Comparison of ENCODE assay signal across 8 cellular contexts in genomic region chr1:113871597-113872113, GRCh38. TPM values are rescaled to one million over a fixed set of nuclear protein-coding genes. Genes with fewer than 3 reads are reported as not detected.
DNase-seq lines count a peak whose midpoint lies in the region; ATAC-seq and TF ChIP-seq lines count a peak whose summit lies in the region.

TSS of gene PTPN22 (minus strand) at chr1:113871712.

- H3K36me3 Mint-ChIP-seq in naive thymus-derived CD8-positive, alpha-beta T cell: peaks cover 0 to 4% (median 0%) of the 10 kb centered on the region in 3 donors

- no peaks in the 10 kb centered on the region for H3K9me3 ChIP-seq in BLaER1 treated with 17β-estradiol and CSF1 and Interleukin-3, amounts not matched to agents 10 nM and 100 nM (replicated peaks in 1 of 11)
- no peaks in the 10 kb centered on the region for H3K9me3 ChIP-seq in thoracic aorta

- no peaks in the 10 kb centered on the region for H3K27me3 Mint-ChIP-seq in naive thymus-derived CD8-positive, alpha-beta T cell

- peaks cover 0 to 3% (median 0%) of the 10 kb centered on the region in 9 donors for H3K9me3 Mint-ChIP-seq in naive thymus-derived CD8-positive, alpha-beta T cell

- peaks cover 53 to 92% (median 74%) of the 10 kb centered on the region in 10 experiments for H3K4me1 ChIP-seq in BLaER1 treated with 17β-estradiol and CSF1 and Interleukin-3, amounts not matched to agents 10 nM and 100 nM
- H3K4me1 ChIP-seq in thoracic aorta (ENCODE audit: control insufficient read depth in 1 of 2, low read depth in 2 of 2): peaks cover 0 to 14% of the 10 kb centered on the region in 2 donors

- H3K4me3 ChIP-seq in BLaER1 treated with 17β-estradiol and CSF1 and Interleukin-3, amounts not matched to agents 10 nM and 100 nM: peak within 1 kb of the TSS; percentile 35 to 68 (median 56); a peak in 19 of 20 replicates
- peak within 1 kb of the TSS; percentile 56 for H3K4me3 ChIP-seq in thoracic aorta

- peaks cover 0 to 2% (median 0%) of the 10 kb centered on the region in 11 experiments; a peak in 2 of 22 replicates for H3K36me3 ChIP-seq in BLaER1 treated with 17β-estradiol and CSF1 and Interleukin-3, amounts not matched to agents 10 nM and 100 nM
- no peaks in the 10 kb centered on the region for H3K36me3 ChIP-seq in thoracic aorta

- POLR2A ChIA-PET in naive thymus-derived CD8-positive, alpha-beta T cell (lab: Charles Lee): interaction anchor here (0.9 to 1.0 kb wide), 2 partner anchors 22 to 33 kb away, joined by 3 to 5 read pairs; partner anchors contain the start of gene AP4B1

- no peaks in the 10 kb centered on the region for H4K20me1 ChIP-seq in BLaER1 treated with 17β-estradiol and CSF1 and Interleukin-3, amounts not matched to agents 10 nM and 100 nM

- peak within 1 kb of the TSS; percentile 85 to 95 (median 90) for H3K4me3 Mint-ChIP-seq in naive thymus-derived CD8-positive, alpha-beta T cell

- H3K4me2 ChIP-seq in BLaER1 treated with 17β-estradiol and CSF1 and Interleukin-3, amounts not matched to agents 10 nM and 100 nM: peak within 1 kb of the TSS; percentile 72 to 89 (median 84)

- ATAC-seq in GM21360 (IDR thresholded peaks at IDR 0.05; ENCODE audit: unreplicated experiment) (peak; percentile 89), thoracic aorta (ENCODE audit: insufficient number of reproducible peaks, low FRiP score, low read depth) (no peak)
- ATAC-seq in naive thymus-derived CD8-positive, alpha-beta T cell: peak; percentile 92 to 98

- peak within 1 kb of the TSS; percentile 93 to 99 (median 96) for H3K27ac Mint-ChIP-seq in naive thymus-derived CD8-positive, alpha-beta T cell

- DNase-seq in HK-2 (ENCODE audit: unreplicated experiment) (peak; percentile 60), thoracic aorta (ENCODE audit: low spot score) (no peak), DMS153 (lab: John Stamatoyannopoulos, UW) (no peak)
- peak; percentile 19 to 61 (median 57) for DNase-seq in activated CD4-positive, CD25-positive, alpha-beta regulatory T cell (lab: John Stamatoyannopoulos, UW)
- DNase-seq in central memory CD4-positive, alpha-beta T cell: peak; percentile 92
- DNase-seq in naive thymus-derived CD8-positive, alpha-beta T cell: peak; percentile 40 to 93 (median 80)

- H3K4me1 Mint-ChIP-seq in naive thymus-derived CD8-positive, alpha-beta T cell: peaks cover 24 to 86% (median 75%) of the 10 kb centered on the region in 4 donors

- no peaks in the 10 kb centered on the region for H3K27me3 ChIP-seq in BLaER1 treated with 17β-estradiol and CSF1 and Interleukin-3, amounts not matched to agents 10 nM and 100 nM
- H3K27me3 ChIP-seq in thoracic aorta (replicated peaks; ENCODE audit: insufficient read depth): no peaks in the 10 kb centered on the region

- TF ChIP-seq CTCF in thoracic aorta (IDR thresholded peaks at IDR 0.05): no peak

- H3K27ac ChIP-seq in BLaER1 treated with 17β-estradiol and CSF1 and Interleukin-3, amounts not matched to agents 10 nM and 100 nM: peak within 1 kb of the TSS; percentile 51 to 83 (median 75); a peak in 21 of 22 replicates
- peak within 1 kb of the TSS in 1 of 2 donors; percentile 35 for H3K27ac ChIP-seq in thoracic aorta

- H3K9ac ChIP-seq in BLaER1 treated with 17β-estradiol and CSF1 and Interleukin-3, amounts not matched to agents 10 nM and 100 nM: peak within 1 kb of the TSS; percentile 45 to 68 (median 59)

RNA-seq across cellular contexts. Expression of gene PTPN22, which starts in this region (rescaled TPM):
- total RNA-seq in naive thymus-derived CD8-positive, alpha-beta T cell: 10 to 100 TPM; 26.6 to 27.3 TPM
- 10 to 100 TPM; 32.0 to 59.6 (median 40.1) TPM for polyA plus RNA-seq in naive thymus-derived CD8-positive, alpha-beta T cell
- 1 to 10 TPM; 6.6 to 8.1 TPM for total RNA-seq in thoracic aorta

Comparison
In these comparisons a context has a peak if more than half of its experiments do, and no peak if none do; other contexts are left out.
1. DNase-seq: peak in HK-2 (single experiment), activated CD4-positive, CD25-positive, alpha-beta regulatory T cell (4 of 4), central memory CD4-positive, alpha-beta T cell (single experiment) and naive thymus-derived CD8-positive, alpha-beta T cell (10 of 10); none in thoracic aorta (single experiment) and DMS153 (single experiment).